16 cellular contexts compared by ENCODE assay signal in the genomic region with DNA sequence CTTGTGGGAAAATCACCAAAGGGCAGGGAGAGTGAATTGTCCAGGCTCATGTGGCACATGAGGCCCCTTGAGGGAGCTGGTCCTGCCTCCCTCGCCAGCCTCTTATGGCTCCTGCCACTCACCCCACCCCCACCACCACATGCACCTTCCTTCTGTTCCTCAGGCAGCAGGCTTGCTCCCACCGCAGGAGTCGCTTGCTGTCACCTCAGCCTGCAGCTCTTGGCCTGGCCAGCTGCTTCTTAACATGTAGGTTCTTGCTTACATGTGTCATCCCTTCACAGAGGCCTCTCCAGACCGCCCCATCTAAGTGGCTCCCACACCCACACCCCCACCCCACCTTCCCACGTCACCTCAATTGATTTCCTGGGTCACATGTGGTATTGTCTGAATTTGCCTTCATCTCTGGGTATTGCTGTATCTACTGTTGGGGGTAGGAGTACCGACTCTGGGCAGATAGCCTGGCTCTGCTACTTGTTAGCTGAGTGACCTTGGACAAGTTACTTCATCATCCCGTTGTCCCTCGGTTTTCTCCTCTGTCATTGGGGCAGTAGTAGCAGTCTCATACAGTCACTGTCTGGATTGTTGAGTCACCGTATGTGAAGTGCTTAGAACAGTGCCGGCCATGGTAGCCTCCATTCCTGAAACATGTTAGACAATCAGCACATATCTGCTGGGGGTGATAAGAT. TPM values are rescaled to one million over a fixed set of nuclear protein-coding genes. Genes with fewer than 3 reads are reported as not detected.
DNase-seq lines count a peak whose midpoint lies in the region; ATAC-seq and TF ChIP-seq lines count a peak whose summit lies in the region.
"Had no signal": no experiment of that assay in that cellular context is flagged by ENCODE, and none has a peak within 500 bp of the region (broad histone marks: within the 10 kb centered on the region; RNA-seq: fewer than 3 reads in every experiment).

No MANE protein-coding gene starts in this region.

- ATAC-seq in T-helper 17 cell (no peak), HG03521 (IDR thresholded peaks at IDR 0.05; ENCODE audit: unreplicated experiment) (no peak)
- ATAC-seq: gastroesophageal sphincter, left lobe of liver had no signal

- TF ChIP-seq CTCF in HFFc6 (IDR thresholded peaks at IDR 0.05) (no peak), endodermal cell (conservative IDR thresholded peaks at IDR 0.05) (no peak), osteocyte (IDR thresholded peaks at IDR 0.05) (no peak)

- no peaks in the 10 kb centered on the region for H3K27me3 ChIP-seq in endodermal cell (ENCODE audit: control insufficient read depth, insufficient read depth, low read length, poor library complexity, severe bottlenecking)
- H3K27me3 ChIP-seq: gastroesophageal sphincter, ovary had no signal

- H3K4me1 ChIP-seq in endodermal cell (ENCODE audit: control insufficient read depth, insufficient read depth, low read length), result peaks cover 7% of the 10 kb centered on the region

- H3K27ac ChIP-seq in endodermal cell (ENCODE audit: low read depth, low read length), result peak overlapping the region; percentile 93
- H3K27ac ChIP-seq: gastroesophageal sphincter, ovary had no signal

- H3K27ac Mint-ChIP-seq in HFFc6, result peak overlapping the region; percentile 83; the same call in 1 of the 2 replicates
- H3K27ac Mint-ChIP-seq in T-helper 17 cell, result peak overlapping the region; percentile 72
- no peak overlapping the region for H3K27ac Mint-ChIP-seq in endodermal cell
- H3K27ac Mint-ChIP-seq in osteocyte (ENCODE audit: unreplicated experiment), result no peak overlapping the region
- H3K27ac Mint-ChIP-seq: dendritic cell treated with granulocyte-macrophage colony-stimulating factor and Interleukin-4, amounts not matched to agents 40 ng/mL and 50 ng/mL, for 4 days had no signal

- no peaks in the 10 kb centered on the region for H3K27me3 Mint-ChIP-seq in HFFc6 (ENCODE audit: insufficient read depth)
- H3K27me3 Mint-ChIP-seq in T-helper 17 cell, result no peaks in the 10 kb centered on the region
- H3K27me3 Mint-ChIP-seq in endodermal cell (ENCODE audit: insufficient read depth), result no peaks in the 10 kb centered on the region
- H3K27me3 Mint-ChIP-seq in osteocyte (ENCODE audit: unreplicated experiment), result no peaks in the 10 kb centered on the region
- H3K27me3 Mint-ChIP-seq: dendritic cell treated with granulocyte-macrophage colony-stimulating factor and Interleukin-4, amounts not matched to agents 40 ng/mL and 50 ng/mL, for 4 days had no signal

- no peaks in the 10 kb centered on the region for H3K9me3 Mint-ChIP-seq in HFFc6
- no peaks in the 10 kb centered on the region for H3K9me3 Mint-ChIP-seq in endodermal cell
- no peaks in the 10 kb centered on the region for H3K9me3 Mint-ChIP-seq in osteocyte (ENCODE audit: unreplicated experiment)
- H3K9me3 Mint-ChIP-seq: dendritic cell treated with granulocyte-macrophage colony-stimulating factor and Interleukin-4, amounts not matched to agents 40 ng/mL and 50 ng/mL, for 4 days had no signal

- no peak overlapping the region for H3K9ac ChIP-seq in endodermal cell (ENCODE audit: extremely low read depth, low read length, poor library complexity, severe bottlenecking)

- DNase-seq in HFFc6 (no peak), T-helper 17 cell (no peak), endodermal cell (peak; percentile 46), osteocyte (ENCODE audit: extremely low spot score, unreplicated experiment) (peak; percentile 63), NCI-H2196 treated with DMSO at 0.1 percent for 48 hours (lab: John Stamatoyannopoulos, UW; ENCODE audit: unreplicated experiment) (no peak)
- no peak for DNase-seq in stimulated activated CD4-positive, alpha-beta T cell treated with anti-CD3 and anti-CD28 coated beads, Interleukin-1b, Interleukin-23, amount 100 ng/mL, for 48 hours
- DNase-seq: activated CD4-positive, alpha-beta T cell treated with anti-CD3 and anti-CD28 coated beads, Interleukin-2, amount 50 U/mL, for 1 hour; activated naive CD4-positive, alpha-beta T cell treated with Interleukin-2 at 50 U/mL for 16 hours; activated T-cell treated with anti-CD3 and anti-CD28 coated beads for 4 hours; NCI-H1092; ovary; stimulated activated CD4-positive, alpha-beta T cell treated with anti-CD3 and anti-CD28 coated beads, Interleukin-2, amount 100 ng/mL, for 48 hours had no signal

- H3K9me3 ChIP-seq in T-helper 17 cell (ENCODE audit: control insufficient read depth, low read length, poor library complexity, severe bottlenecking) (no peaks in the 10 kb centered on the region), endodermal cell (ENCODE audit: control insufficient read depth, low read length) (no peaks in the 10 kb centered on the region)
- H3K9me3 ChIP-seq: gastroesophageal sphincter, ovary had no signal

- H3K4me1 Mint-ChIP-seq in HFFc6 (ENCODE audit: low read depth), result peaks cover 26% of the 10 kb centered on the region
- H3K4me1 Mint-ChIP-seq in T-helper 17 cell, result peaks cover 15% of the 10 kb centered on the region
- peaks cover 2% of the 10 kb centered on the region for H3K4me1 Mint-ChIP-seq in endodermal cell
- peaks cover 22% of the 10 kb centered on the region for H3K4me1 Mint-ChIP-seq in osteocyte (ENCODE audit: unreplicated experiment)

- H3K4me3 Mint-ChIP-seq in HFFc6 (no peak overlapping the region), T-helper 17 cell (no peak overlapping the region), endodermal cell (no peak overlapping the region), osteocyte (ENCODE audit: unreplicated experiment) (no peak overlapping the region)
- H3K4me3 Mint-ChIP-seq: dendritic cell treated with granulocyte-macrophage colony-stimulating factor and Interleukin-4, amounts not matched to agents 40 ng/mL and 50 ng/mL, for 4 days had no signal

- peaks cover 26% of the 10 kb centered on the region for H3K36me3 ChIP-seq in endodermal cell (ENCODE audit: control insufficient read depth, insufficient read depth, low read length)
- H3K36me3 ChIP-seq: ovary had no signal

- H3K4me3 ChIP-seq in endodermal cell (ENCODE audit: low read length), result no peak overlapping the region
- H3K4me3 ChIP-seq: gastroesophageal sphincter, ovary had no signal

- peaks cover 13% of the 10 kb centered on the region for H3K36me3 Mint-ChIP-seq in HFFc6 (ENCODE audit: low read depth)
- H3K36me3 Mint-ChIP-seq in T-helper 17 cell (ENCODE audit: low read depth), result peaks cover 2% of the 10 kb centered on the region
- peaks cover 24% of the 10 kb centered on the region for H3K36me3 Mint-ChIP-seq in endodermal cell (ENCODE audit: low read depth)
- H3K36me3 Mint-ChIP-seq in osteocyte (ENCODE audit: unreplicated experiment), result peaks cover 32% of the 10 kb centered on the region

- WGBS in endodermal cell (ENCODE audit: insufficient coverage in 1 of 2, insufficient read length in 1 of 2), 2 experiments, result 90% methylated on average over 8 to 10 of the region's 10 CpGs

RNA-seq across cellular contexts. Expression of a gene that starts 41.7 kb away (rescaled TPM):
- total RNA-seq in HFFc6 (2021; fragmentation: NEBNext Ultra II Directional; extraction: Animal tissue kit (Norgen Biotek cat#: 25700)), result 1 to 10 TPM; 7.1 to 8.0 (median 7.4) TPM
- total RNA-seq in T-helper 17 cell (10 to 100 TPM; 42.4 to 44.8 TPM), endodermal cell (10 to 100 TPM in 1 of 2 donors, 1 to 10 TPM in 1; 8.6 to 10.3 TPM), osteocyte (9.7 and 10.9 TPM in 2 replicates)
- polyA plus RNA-seq in endodermal cell (2013, experiment 1 of 2), result 8.2 TPM
- polyA plus RNA-seq in endodermal cell (2013, experiment 2 of 2), result 7.0 TPM

Comparison
In these comparisons a context has a peak if more than half of its experiments do, and no peak if none do; other contexts are left out.
1. DNase-seq: peak in endodermal cell (single experiment) and osteocyte (single experiment); none in HFFc6 (single experiment), T-helper 17 cell (0 of 3), stimulated activated CD4-positive, alpha-beta T cell treated with anti-CD3 and anti-CD28 coated beads, Interleukin-1b, Interleukin-23, amount 100 ng/mL, for 48 hours (single experiment) and NCI-H2196 treated with DMSO at 0.1 percent for 48 hours (single experiment).
2. H3K27ac Mint-ChIP-seq: peak in HFFc6 (single experiment) and T-helper 17 cell (single experiment); none in endodermal cell (single experiment) and osteocyte (single experiment).